9 cellular contexts compared by ENCODE assay signal in genomic region chr4:86033171-86033570, GRCh38.
A peak's percentile ranks its signal among the peaks of the same experiment; 100 is the strongest.
DNase-seq lines count a peak whose midpoint lies in the region; ATAC-seq, FAIRE-seq and TF ChIP-seq lines count a peak whose summit lies in the region.
"Had no signal": no experiment of that assay in that cellular context is flagged by ENCODE, and none has a peak within 500 bp of the region (broad histone marks: within the 10 kb centered on the region; RNA-seq: fewer than 3 reads in every experiment).

No MANE protein-coding gene starts in this region.

- no peaks in the 10 kb centered on the region for H3K27me3 ChIP-seq in GM23338 (ENCODE audit: insufficient read depth)

- no peaks in the 10 kb centered on the region for H3K27me3 Mint-ChIP-seq in GM23338 (ENCODE audit: insufficient read depth, low read depth, poor library complexity)
- H3K27me3 Mint-ChIP-seq in natural killer cell treated with Interleukin-12 subunit alpha and Interleukin-12 subunit beta and Interleukin-15 and Interleukin-18, amount 100 ng/mL, for 72 hours, result no peaks in the 10 kb centered on the region

- intact Hi-C loops in left cardiac atrium (cut with DNase I), result no loop called here

- no peak overlapping the region for H3K4me3 Mint-ChIP-seq in GM23338
- no peak overlapping the region for H3K4me3 Mint-ChIP-seq in natural killer cell treated with Interleukin-12 subunit alpha and Interleukin-12 subunit beta and Interleukin-15 and Interleukin-18, amount 100 ng/mL, for 72 hours

- ATAC-seq in GM23338 (peak; percentile 28; the same call in 1 of the 3 replicates), left cardiac atrium (peak; percentile 83 to 86), GM21447 (IDR thresholded peaks at IDR 0.05; ENCODE audit: unreplicated experiment) (no peak)
- no peak for ATAC-seq in natural killer cell treated with Interleukin-12 subunit alpha and Interleukin-12 subunit beta and Interleukin-15 and Interleukin-18, amount 100 ng/mL, for 72 hours

- H3F3A ChIP-seq in GM23338 (replicated peaks; ENCODE audit: low read depth), result no peaks in the 10 kb centered on the region

- no peak overlapping the region for H2AFZ ChIP-seq in GM23338

- H3K9me3 Mint-ChIP-seq in GM23338, result no peaks in the 10 kb centered on the region
- no peaks in the 10 kb centered on the region for H3K9me3 Mint-ChIP-seq in natural killer cell treated with Interleukin-12 subunit alpha and Interleukin-12 subunit beta and Interleukin-15 and Interleukin-18, amount 100 ng/mL, for 72 hours

- no peak overlapping the region for H3K4me3 ChIP-seq in GM23338
- no peak overlapping the region for H3K4me3 ChIP-seq in skin epidermis

- H3K4me1 ChIP-seq in GM23338 (ENCODE audit: insufficient read depth), result peaks cover 7% of the 10 kb centered on the region; the same call in 1 of the 2 replicates

- no peaks in the 10 kb centered on the region for H3K79me2 ChIP-seq in GM23338 (replicated peaks; ENCODE audit: insufficient read depth)

- FAIRE-seq in HTR-8/SVneo (lab: Jason Lieb, UNC) (no peak), frontal cortex (lab: Jason Lieb, UNC) (no peak)

- H3K27ac Mint-ChIP-seq in GM23338, result peak overlapping the region; percentile 54; the same call in 1 of the 2 replicates
- H3K27ac Mint-ChIP-seq in natural killer cell treated with Interleukin-12 subunit alpha and Interleukin-12 subunit beta and Interleukin-15 and Interleukin-18, amount 100 ng/mL, for 72 hours, result no peak overlapping the region

- no peak for TF ChIP-seq CTCF in GM23338 (conservative IDR thresholded peaks at IDR 0.05; ENCODE audit: low read depth in 2 of 2)

- peaks cover 12% of the 10 kb centered on the region for H3K4me1 Mint-ChIP-seq in GM23338
- no peaks in the 10 kb centered on the region for H3K4me1 Mint-ChIP-seq in natural killer cell treated with Interleukin-12 subunit alpha and Interleukin-12 subunit beta and Interleukin-15 and Interleukin-18, amount 100 ng/mL, for 72 hours (ENCODE audit: low read depth in 2 of 2)

- H4K20me1 ChIP-seq in GM23338 (replicated peaks; ENCODE audit: insufficient read depth), result no peaks in the 10 kb centered on the region

- H3K27ac ChIP-seq in GM23338 (ENCODE audit: low read depth), result no peak overlapping the region
- peak overlapping the region; percentile 82 for H3K27ac ChIP-seq in angular gyrus (ENCODE audit: low read depth, low read length)
- peak overlapping the region in 18 of 21 experiments; percentile 5 to 74 (median 54) for H3K27ac ChIP-seq in skin epidermis

- H3K36me3 Mint-ChIP-seq in GM23338 (ENCODE audit: low read depth), result peaks cover 2% of the 10 kb centered on the region; the same call in 2 of the 3 replicates
- H3K36me3 Mint-ChIP-seq in natural killer cell treated with Interleukin-12 subunit alpha and Interleukin-12 subunit beta and Interleukin-15 and Interleukin-18, amount 100 ng/mL, for 72 hours, result no peaks in the 10 kb centered on the region

- DNase-seq in GM23338 (ENCODE audit: low spot score) (no peak), left cardiac atrium (peak; percentile 70), HTR-8/SVneo (ENCODE audit: insufficient read length, low spot score) (no peak), frontal cortex (ENCODE audit: low spot score in 2 of 2) (no peak)
- no peak for DNase-seq in natural killer cell treated with Interleukin-12 subunit alpha and Interleukin-12 subunit beta and Interleukin-15 and Interleukin-18, amount 100 ng/mL, for 72 hours (ENCODE audit: low spot score)
- DNase-seq: activated CD8-positive, alpha-beta memory T cell treated with anti-CD3 and anti-CD28 coated beads, Interleukin-2, amount 50 U/mL, for 4 hours had no signal

- H3K9me2 ChIP-seq in GM23338 (ENCODE audit: insufficient read depth), result no peaks in the 10 kb centered on the region

- H3K4me2 ChIP-seq in GM23338, result no peak overlapping the region

- H3K36me3 ChIP-seq in GM23338 (ENCODE audit: insufficient read depth), result no peaks in the 10 kb centered on the region

TF ChIP-seq in GM23338, 12 proteins besides CTCF, POLR2A, EP300 and RAD21:
- no peak for TF ChIP-seq JUNB (IDR thresholded peaks at IDR 0.05; ENCODE audit: unreplicated experiment)
- TF ChIP-seq EZH2phosphoT487 (IDR thresholded peaks at IDR 0.05; ENCODE audit: unreplicated experiment), result no peak
- no peak for TF ChIP-seq NANOG (IDR thresholded peaks at IDR 0.05; ENCODE audit: borderline replicate concordance)
- TF ChIP-seq CREB1 (CRISPR knock-in tag; IDR thresholded peaks at IDR 0.05; ENCODE audit: low read depth), result no peak
- no peak for TF ChIP-seq EZH2 (IDR thresholded peaks at IDR 0.05; ENCODE audit: low read depth, unreplicated experiment)
- TF ChIP-seq REST (IDR thresholded peaks at IDR 0.05; ENCODE audit: unreplicated experiment), result no peak
- TF ChIP-seq POLR2AphosphoS5 (IDR thresholded peaks at IDR 0.05; ENCODE audit: low read depth), result no peak
- no peak for TF ChIP-seq ZNF331 (CRISPR knock-in tag; IDR thresholded peaks at IDR 0.05; ENCODE audit: low read depth)

Comparison
In these comparisons a context has a peak if more than half of its experiments do, and no peak if none do; other contexts are left out.
1. ATAC-seq: peak in GM23338 (single experiment) and left cardiac atrium (2 of 2); none in GM21447 (single experiment) and natural killer cell treated with Interleukin-12 subunit alpha and Interleukin-12 subunit beta and Interleukin-15 and Interleukin-18, amount 100 ng/mL, for 72 hours (0 of 2).